Comparison of ENCODE assay signal across 1 cellular context in genomic region chr6:117482240-117483003, GRCh38.
TF ChIP-seq lines count a peak whose summit lies in the region.

DCBLD1 (plus strand) TSS chr6:117482674; CDS start chr6:117482782, 108 bp downstream.

TF ChIP-seq in GM12878, 131 proteins besides CTCF, POLR2A, EP300 and RAD21 (continued from another document):
- no peak for TF ChIP-seq BCLAF1 (IDR thresholded peaks at IDR 0.05)
- TF ChIP-seq BACH1 (IDR thresholded peaks at IDR 0.05; ENCODE audit: borderline replicate concordance) = peak; percentile 63
- TF ChIP-seq ZNF24 (IDR thresholded peaks at IDR 0.05) = peak; percentile 88; the same call in 1 of the 2 replicates
- TF ChIP-seq NKRF (conservative IDR thresholded peaks at IDR 0.05) = peak; percentile 33; the same call in 1 of the 2 replicates
- peak; percentile 59; the same call in 1 of the 2 replicates for TF ChIP-seq MXI1 (IDR thresholded peaks at IDR 0.05; ENCODE audit: low read depth, low read length)
- peak; percentile 95 for TF ChIP-seq IKZF1 (conservative IDR thresholded peaks at IDR 0.05)
- no peak for TF ChIP-seq ZBTB33 (IDR thresholded peaks at IDR 0.05)
- TF ChIP-seq DPF2 (IDR thresholded peaks at IDR 0.05) = 0 out of 2 replicates have a peak, but pooled peaks have one; percentile 65
- peak in 1 of 2 experiments; percentile 44; a peak in 1 of 4 replicates for TF ChIP-seq BHLHE40 (IDR thresholded peaks at IDR 0.05; ENCODE audit: borderline replicate concordance in 1 of 2, low read depth in 2 of 2, low read length in 1 of 2)
- TF ChIP-seq CBX5 (IDR thresholded peaks at IDR 0.05; ENCODE audit: low read depth) = no peak
